1 cellular context compared by ENCODE assay signal in the genomic region with DNA sequence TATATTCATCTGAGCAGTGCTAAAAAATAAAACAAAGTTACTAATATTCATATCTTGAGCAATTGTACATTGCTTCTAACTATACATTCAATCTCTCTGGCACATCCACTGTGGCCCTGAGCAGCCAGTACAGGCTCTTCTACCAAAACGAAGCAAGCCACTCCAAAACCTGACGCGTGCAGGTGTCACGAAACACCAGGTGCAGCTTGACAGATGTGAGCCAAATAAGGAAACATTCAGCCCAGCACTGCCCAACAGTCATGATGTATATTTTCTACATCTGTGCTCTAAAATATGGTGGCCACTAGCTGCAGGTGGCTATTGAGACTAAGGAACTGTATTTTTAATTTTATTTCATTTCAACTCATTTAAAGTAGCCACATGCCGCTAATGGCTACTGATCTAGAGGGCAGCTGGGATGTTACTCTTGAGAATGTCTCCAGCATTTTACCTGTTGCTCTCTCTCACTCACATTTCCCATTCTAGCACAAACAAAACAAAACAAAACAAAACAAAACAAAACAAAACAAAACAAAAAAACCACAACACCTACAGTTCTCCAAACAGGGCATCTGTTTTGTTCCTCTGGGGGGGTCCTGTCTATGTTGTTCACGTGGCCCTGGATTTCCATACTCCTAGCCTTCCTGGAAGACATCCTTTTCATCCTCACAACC.
TF ChIP-seq lines count a peak whose summit lies in the region.

No MANE protein-coding gene starts in this region.

TF ChIP-seq in IMR-90, 13 proteins besides CTCF, POLR2A, EP300 and RAD21:
- TF ChIP-seq MAFK (IDR thresholded peaks at IDR 0.05; ENCODE audit: low read depth, low read length): no peak
- TF ChIP-seq, protein P1, sequence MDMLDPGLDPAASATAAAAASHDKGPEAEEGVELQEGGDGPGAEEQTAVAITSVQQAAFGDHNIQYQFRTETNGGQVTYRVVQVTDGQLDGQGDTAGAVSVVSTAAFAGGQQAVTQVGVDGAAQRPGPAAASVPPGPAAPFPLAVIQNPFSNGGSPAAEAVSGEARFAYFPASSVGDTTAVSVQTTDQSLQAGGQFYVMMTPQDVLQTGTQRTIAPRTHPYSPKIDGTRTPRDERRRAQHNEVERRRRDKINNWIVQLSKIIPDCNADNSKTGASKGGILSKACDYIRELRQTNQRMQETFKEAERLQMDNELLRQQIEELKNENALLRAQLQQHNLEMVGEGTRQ (IDR thresholded peaks at IDR 0.05; ENCODE audit: low read depth, low read length): no peak
- TF ChIP-seq FOS (IDR thresholded peaks at IDR 0.05; ENCODE audit: low read depth, low read length): no peak
- TF ChIP-seq CEBPB (IDR thresholded peaks at IDR 0.05; ENCODE audit: low read depth, low read length): no peak
- TF ChIP-seq MAZ (IDR thresholded peaks at IDR 0.05; ENCODE audit: borderline replicate concordance, low read depth, low read length): no peak
- TF ChIP-seq MXI1 (IDR thresholded peaks at IDR 0.05; ENCODE audit: borderline replicate concordance, low read depth, low read length): no peak
- no peak for TF ChIP-seq NFE2L2 (IDR thresholded peaks at IDR 0.05; ENCODE audit: low read depth, low read length)
- TF ChIP-seq RFX5 (IDR thresholded peaks at IDR 0.05; ENCODE audit: low read depth, low read length): no peak
- TF ChIP-seq CHD1 (IDR thresholded peaks at IDR 0.05; ENCODE audit: low read depth, low read length): no peak
- no peak for TF ChIP-seq RCOR1 (IDR thresholded peaks at IDR 0.05; ENCODE audit: insufficient replicate concordance, low read length)
- TF ChIP-seq BHLHE40 (IDR thresholded peaks at IDR 0.05; ENCODE audit: low read depth, low read length): no peak
